9 cellular contexts compared by ENCODE assay signal in the genomic region with DNA sequence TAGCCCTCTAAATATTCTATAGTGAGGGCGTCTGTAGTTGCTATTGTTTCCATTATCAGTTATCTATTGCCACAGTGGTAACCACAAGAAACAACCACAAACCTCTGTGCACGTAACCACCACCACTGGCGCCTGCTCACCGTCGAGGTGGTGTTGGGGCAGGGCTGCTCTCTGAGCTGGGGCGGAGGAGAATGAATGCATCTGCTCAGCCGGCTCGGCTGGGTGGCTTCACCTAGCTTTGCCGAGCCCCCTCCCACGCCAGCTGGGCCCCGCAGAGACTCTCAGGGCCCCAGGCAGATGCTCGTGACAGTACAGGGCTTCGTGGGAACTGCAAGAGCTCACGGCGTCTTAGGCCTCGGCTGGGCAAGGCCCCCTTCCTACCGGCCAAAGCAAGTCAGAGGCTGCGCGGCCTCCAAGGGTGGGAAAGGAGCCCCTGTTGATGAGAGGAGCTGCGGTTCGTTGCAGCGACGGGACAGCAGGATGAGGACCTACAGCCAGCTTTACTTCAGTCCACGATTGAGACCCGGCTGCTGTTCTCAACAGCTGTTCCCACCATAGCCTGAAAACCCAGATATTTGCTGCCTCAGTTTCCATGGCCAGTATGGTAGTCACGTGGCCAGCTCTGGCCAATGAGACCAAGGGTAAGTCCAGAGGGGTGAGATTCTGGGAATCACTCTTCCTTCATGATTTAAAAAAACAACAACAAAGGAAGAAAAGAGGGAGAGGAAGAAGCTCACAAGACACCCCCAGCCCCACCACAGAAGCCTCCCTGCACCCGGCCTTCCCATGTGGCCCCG.
DNase-seq lines count a peak whose midpoint lies in the region; ATAC-seq and TF ChIP-seq lines count a peak whose summit lies in the region.
"Had no signal": no experiment of that assay in that cellular context is flagged by ENCODE, and none has a peak within 500 bp of the region (broad histone marks: within the 10 kb centered on the region; RNA-seq: fewer than 3 reads in every experiment).

No MANE protein-coding gene starts in this region.

- peak overlapping the region; percentile 4 for H3K27ac Mint-ChIP-seq in CD4-positive, alpha-beta T cell

- H3K36me3 ChIP-seq in smooth muscle cell (ENCODE audit: low read depth): no peaks in the 10 kb centered on the region

- no peaks in the 10 kb centered on the region for H4K20me1 ChIP-seq in smooth muscle cell (ENCODE audit: low read depth)

- H2AFZ ChIP-seq in smooth muscle cell (ENCODE audit: low read depth): no peak overlapping the region

- peak; percentile 93 for ATAC-seq in CD4-positive, alpha-beta T cell (ENCODE audit: poor library complexity)
- ATAC-seq in GM21529 (IDR thresholded peaks at IDR 0.05; ENCODE audit: unreplicated experiment): peak; percentile 92

- H3K9me3 ChIP-seq in CD4-positive, alpha-beta T cell (ENCODE audit: control insufficient read depth, low read length): no peaks in the 10 kb centered on the region
- H3K9me3 ChIP-seq in smooth muscle cell (replicated peaks; ENCODE audit: low read depth): no peaks in the 10 kb centered on the region

- H3K4me3 ChIP-seq in smooth muscle cell: no peak overlapping the region
- H3K4me3 ChIP-seq: SK-N-MC had no signal

- H3K4me3 Mint-ChIP-seq in CD4-positive, alpha-beta T cell: peak overlapping the region; percentile 65

- intact Hi-C loops in CD4-positive, alpha-beta T cell (cut with DNase I, micrococcal nuclease): loop anchor here in 1 of 2 experiments (5.0 kb wide), 1 partner anchor 121 kb away; a partner anchor contains a TSS

- H3K27me3 ChIP-seq in CD4-positive, alpha-beta T cell (ENCODE audit: control insufficient read depth, insufficient read depth, low read length): peaks cover 42% of the 10 kb centered on the region
- no peaks in the 10 kb centered on the region for H3K27me3 ChIP-seq in smooth muscle cell (ENCODE audit: low read depth)

- CTCF ChIA-PET in CD4-positive, alpha-beta T cell (lab: Charles Lee): no interaction called here

- peaks cover 41% of the 10 kb centered on the region for H3K4me1 Mint-ChIP-seq in CD4-positive, alpha-beta T cell (ENCODE audit: low read depth)

- 85% methylated on average over 28 of the region's 28 CpGs for WGBS in smooth muscle cell (ENCODE audit: low lambda C conversion rate)

- no peaks in the 10 kb centered on the region for H3K79me2 ChIP-seq in smooth muscle cell (ENCODE audit: low read depth)

- POLR2A ChIA-PET in CD4-positive, alpha-beta T cell (lab: Charles Lee): no interaction called here

- H3K4me1 ChIP-seq in smooth muscle cell (ENCODE audit: low read depth): no peaks in the 10 kb centered on the region

- H3K36me3 Mint-ChIP-seq in CD4-positive, alpha-beta T cell (ENCODE audit: low read depth): no peaks in the 10 kb centered on the region

- peak; percentile 35 to 60 (median 50) for DNase-seq in CD4-positive, alpha-beta T cell
- DNase-seq in KBM-7: peak; percentile 85
- DNase-seq in activated CD8-positive, alpha-beta memory T cell treated with anti-CD3 and anti-CD28 coated beads, Interleukin-2, amount 50 U/mL, for 4 hours: peak; percentile 55
- DNase-seq in stimulated activated CD4-positive, alpha-beta T cell treated with anti-CD3 and anti-CD28 coated beads, Interleukin-15, amount 100 ng/mL, for 24 hours: peak; percentile 81
- DNase-seq in G401 (ENCODE audit: low spot score): no peak
- no peak for DNase-seq in NCI-H510A treated with DMSO at 0.1 percent for 48 hours (lab: John Stamatoyannopoulos, UW)
- DNase-seq in smooth muscle cell (lab: John Stamatoyannopoulos, UW; ENCODE audit: unreplicated experiment): no peak

- no peak for TF ChIP-seq CTCF in CD4-positive, alpha-beta T cell (IDR thresholded peaks at IDR 0.05)
- TF ChIP-seq CTCF in smooth muscle cell (IDR thresholded peaks at IDR 0.05; ENCODE audit: borderline replicate concordance, insufficient read depth, poor library complexity, severe bottlenecking): no peak

- H3K9ac ChIP-seq in smooth muscle cell (ENCODE audit: low read depth): no peak overlapping the region

- H3F3A ChIP-seq in smooth muscle cell (ENCODE audit: low read depth): no peaks in the 10 kb centered on the region

- H3K27me3 Mint-ChIP-seq in CD4-positive, alpha-beta T cell: peaks cover 81% of the 10 kb centered on the region

- in situ Hi-C loops in KBM-7 (cut with MboI; ENCODE audit: low pct_unique_long_range_greater_than_20kb, low sequenced_read_pairs): no loop called here
- in situ Hi-C loops in G401 (cut with HindIII; ENCODE audit: low sequenced_read_pairs): no loop called here

- no peaks in the 10 kb centered on the region for H3K9me3 Mint-ChIP-seq in CD4-positive, alpha-beta T cell

- H3K4me2 ChIP-seq in smooth muscle cell: no peak overlapping the region

- no peak overlapping the region for H3K27ac ChIP-seq in CD4-positive, alpha-beta T cell (ENCODE audit: low read depth, low read length)
- H3K27ac ChIP-seq in smooth muscle cell (ENCODE audit: low read depth): no peak overlapping the region
- H3K27ac ChIP-seq: SK-N-MC had no signal

Comparison
In these comparisons a context has a peak if more than half of its experiments do, and no peak if none do; other contexts are left out.
1. DNase-seq: peak in CD4-positive, alpha-beta T cell (10 of 10), KBM-7 (single experiment), activated CD8-positive, alpha-beta memory T cell treated with anti-CD3 and anti-CD28 coated beads, Interleukin-2, amount 50 U/mL, for 4 hours (single experiment) and stimulated activated CD4-positive, alpha-beta T cell treated with anti-CD3 and anti-CD28 coated beads, Interleukin-15, amount 100 ng/mL, for 24 hours (single experiment); none in G401 (single experiment), NCI-H510A treated with DMSO at 0.1 percent for 48 hours (single experiment) and smooth muscle cell (single experiment).